ENCODE assay signal across 8 cellular contexts in genomic region chr1:15246960-15247614, GRCh38. TPM values are rescaled to one million over a fixed set of nuclear protein-coding genes. Genes with fewer than 3 reads are reported as not detected.
DNase-seq lines count a peak whose midpoint lies in the region; ATAC-seq and TF ChIP-seq lines count a peak whose summit lies in the region.

Gene FHAD1 (plus strand): TSS chr1:15247223. CDS start chr1:15251785, 4,562 bp downstream.

- H3K27ac ChIP-seq in thyroid gland: no peak within 1 kb of the TSS

- intact Hi-C loops in thyroid gland (cut with DNase I): no loop called here

- H3K27me3 Mint-ChIP-seq in activated T-cell treated with anti-CD3 and anti-CD28 coated beads, Interleukin-2, amount 50 U/mL, for 72 hours (ENCODE audit: low read depth): peaks cover 85% of the 10 kb centered on the region
- peaks cover 50% of the 10 kb centered on the region for H3K27me3 Mint-ChIP-seq in nephron (ENCODE audit: low read depth)

- TF ChIP-seq CTCF in AG04449 (IDR thresholded peaks at IDR 0.05; ENCODE audit: insufficient read depth, low read length, missing control alignments) (no peak), fibroblast of mammary gland (conservative IDR thresholded peaks at IDR 0.05; ENCODE audit: control insufficient read depth, insufficient read depth, low read depth, low read length) (no peak), nephron (IDR thresholded peaks at IDR 0.05; ENCODE audit: unreplicated experiment in 3 of 3) (no peak), thyroid gland (IDR thresholded peaks at IDR 0.05) (no peak)

- H3K4me1 Mint-ChIP-seq in activated T-cell treated with anti-CD3 and anti-CD28 coated beads, Interleukin-2, amount 50 U/mL, for 72 hours (ENCODE audit: low read depth): peaks cover 70% of the 10 kb centered on the region
- peaks cover 54% of the 10 kb centered on the region for H3K4me1 Mint-ChIP-seq in nephron

- POLR2A ChIA-PET in AG04449 (lab: Yijun Ruan, JAX): interaction anchor here (0.7 kb wide), 1 partner anchor 1226 kb away, joined by 3 read pairs; no protein-coding TSS in a partner anchor

- peak within 1 kb of the TSS; percentile 41 for H3K4me3 ChIP-seq in AG04449 (ENCODE audit: low read depth, low read length)
- peak within 1 kb of the TSS; percentile 70 for H3K4me3 ChIP-seq in H7 (ENCODE audit: insufficient read depth, low read depth, low read length)
- H3K4me3 ChIP-seq in fibroblast of mammary gland (ENCODE audit: control insufficient read depth, low read depth, low read length): peak within 1 kb of the TSS; percentile 23
- peak within 1 kb of the TSS in 2 of 3 donors; percentile 18 to 29 for H3K4me3 ChIP-seq in thyroid gland (replicated peaks in 1 of 3)

- H3K27me3 ChIP-seq in H7 (ENCODE audit: control insufficient read depth, insufficient read depth, low read length) (no peaks in the 10 kb centered on the region; the same call in 1 of the 2 replicates), thyroid gland (no peaks in the 10 kb centered on the region)

- peak within 1 kb of the TSS; percentile 70 to 74 for H3K4me3 Mint-ChIP-seq in activated T-cell treated with anti-CD3 and anti-CD28 coated beads, Interleukin-2, amount 50 U/mL, for 72 hours
- H3K4me3 Mint-ChIP-seq in nephron: peak within 1 kb of the TSS; percentile 81 to 87 (median 86)

- H3K4me1 ChIP-seq in thyroid gland: peaks cover 3 to 5% of the 10 kb centered on the region in 2 donors

- no peaks in the 10 kb centered on the region for H3K9me3 ChIP-seq in thyroid gland

- H3K9me3 Mint-ChIP-seq in activated T-cell treated with anti-CD3 and anti-CD28 coated beads, Interleukin-2, amount 50 U/mL, for 72 hours: peaks cover 2 to 9% of the 10 kb centered on the region in 2 donors
- H3K9me3 Mint-ChIP-seq in nephron: no peaks in the 10 kb centered on the region

- no peak for TF ChIP-seq POLR2A in thyroid gland (IDR thresholded peaks at IDR 0.05)

- DNase-seq in AG04449 (ENCODE audit: low read depth, low spot score) (no peak), H7 (peak; percentile 95), NCI-H510A (lab: John Stamatoyannopoulos, UW) (peak; percentile 88), fibroblast of mammary gland (ENCODE audit: low read depth) (peak; percentile 54), thyroid gland (peak; percentile 76 to 77), middle frontal gyrus (ENCODE audit: extremely low spot score, low spot score) (no peak)
- peak in 1 of 2 donors; percentile 46 for DNase-seq in activated T-cell treated with anti-CD3 and anti-CD28 coated beads, Interleukin-2, amount 50 U/mL, for 72 hours

- H3K27ac Mint-ChIP-seq in activated T-cell treated with anti-CD3 and anti-CD28 coated beads, Interleukin-2, amount 50 U/mL, for 72 hours: no peak within 1 kb of the TSS
- H3K27ac Mint-ChIP-seq in nephron: peak within 1 kb of the TSS; percentile 74 to 86 (median 79)

- WGBS in thyroid gland, 2 donors: 7 to 56% methylated on average over 5 to 42 of the region's 55 CpGs

- CTCF ChIA-PET in AG04449 (lab: Yijun Ruan, JAX): interaction anchor here (0.8 to 2.2 kb wide), 2 partner anchors 95 to 238 kb away, joined by 3 to 14 read pairs; no protein-coding TSS in a partner anchor

- peaks cover 4 to 16% of the 10 kb centered on the region in 2 donors for H3K36me3 Mint-ChIP-seq in activated T-cell treated with anti-CD3 and anti-CD28 coated beads, Interleukin-2, amount 50 U/mL, for 72 hours (ENCODE audit: insufficient read depth in 2 of 2)
- no peaks in the 10 kb centered on the region for H3K36me3 Mint-ChIP-seq in nephron (ENCODE audit: low read depth)

- no peaks in the 10 kb centered on the region for H3K36me3 ChIP-seq in H7 (replicated peaks; ENCODE audit: control insufficient read depth, insufficient read depth, low read length)
- no peaks in the 10 kb centered on the region for H3K36me3 ChIP-seq in thyroid gland

- peak in 1 of 2 donors; percentile 18 for ATAC-seq in activated T-cell treated with anti-CD3 and anti-CD28 coated beads, Interleukin-2, amount 50 U/mL, for 72 hours (replicated peaks in 1 of 2)

RNA-seq across cellular contexts. Expression of gene FHAD1, which starts in this region (rescaled TPM):
- total RNA-seq in H7 (2014; rRNA removed; shearing (Covaris generic)): 0.52 and 0.83 TPM in 2 replicates
- under 1 TPM in 1 of 2 donors, not detected in 1; 0.49 TPM for total RNA-seq in activated T-cell treated with anti-CD3 and anti-CD28 coated beads, Interleukin-2, amount 50 U/mL, for 72 hours
- 1 to 10 TPM in 1 of 4 donors, under 1 TPM in 3; 0.54 to 1.9 (median 0.75) TPM for total RNA-seq in thyroid gland

Comparison
In these comparisons a context has a peak if more than half of its experiments do, and no peak if none do; other contexts are left out.
1. Peak in DNase-seq and H3K4me3 ChIP-seq in H7; RNA of the gene not detected or under 1 TPM.
2. DNase-seq: peak in NCI-H510A (single experiment), fibroblast of mammary gland (single experiment) and thyroid gland (2 of 2); none in AG04449 (single experiment) and middle frontal gyrus (single experiment).
3. Peak in every context shown above with its lines, with median percentiles within 50 percentile points of each other: H3K4me3 ChIP-seq.